ENCODE assay signal across 8 cellular contexts in the genomic region with DNA sequence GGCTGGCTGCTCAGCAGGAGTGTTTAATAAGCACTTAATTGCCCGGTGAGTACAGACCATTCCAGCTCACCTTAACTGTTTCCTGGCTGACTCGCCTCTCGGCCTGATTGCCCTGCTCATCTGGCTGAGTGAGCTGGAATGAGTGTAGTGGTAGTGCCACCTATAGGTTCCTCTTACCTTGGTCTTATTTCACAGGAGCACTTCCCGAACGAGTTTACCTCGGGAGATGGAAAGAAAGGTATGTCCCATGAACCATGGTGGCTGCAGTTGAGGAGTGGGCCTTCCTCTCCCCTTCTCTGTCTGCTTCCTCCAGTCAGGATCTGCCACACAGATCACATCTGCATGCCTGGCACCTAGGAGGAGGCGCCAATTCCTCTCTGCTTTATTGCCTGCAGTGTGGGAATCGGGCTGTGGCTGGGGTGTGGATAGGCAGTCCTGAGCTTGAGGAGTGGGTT. TPM values are rescaled to one million over a fixed set of nuclear protein-coding genes. Genes with fewer than 3 reads are reported as not detected.
DNase-seq lines count a peak whose midpoint lies in the region; ATAC-seq, FAIRE-seq and TF ChIP-seq lines count a peak whose summit lies in the region.

No MANE protein-coding gene starts in this region.

- H3K27me3 Mint-ChIP-seq in naive B cell = peaks cover 21 to 22% (median 21%) of the 10 kb centered on the region in 3 donors

- DNase-seq in AG20443 (ENCODE audit: low spot score) (peak; percentile 46), GM19239 (ENCODE audit: insufficient read length, low spot score) (peak; percentile 36), NCI-H2107 (lab: John Stamatoyannopoulos, UW) (peak; percentile 29), UCSD-AML1 (lab: John Stamatoyannopoulos, UW; ENCODE audit: unreplicated experiment) (peak; percentile 51), dorsolateral prefrontal cortex (peak in 3 of 10 donors; percentile 18 to 57 (median 38)), naive B cell (no peak)

- H3K4me1 Mint-ChIP-seq in naive B cell = peaks cover 12 to 18% (median 17%) of the 10 kb centered on the region in 3 donors

- H3K27ac Mint-ChIP-seq in naive B cell = peak overlapping the region in 3 of 6 donors; percentile 34 to 52 (median 48)

- H3K36me3 Mint-ChIP-seq in naive B cell = no peaks in the 10 kb centered on the region

- ATAC-seq in naive B cell (ENCODE audit: low read depth in 2 of 2) (peak; percentile 31 to 45), GM18502 (IDR thresholded peaks at IDR 0.05; ENCODE audit: poor library complexity, unreplicated experiment) (no peak), HG03342 (IDR thresholded peaks at IDR 0.05; ENCODE audit: unreplicated experiment) (no peak)

- H3K4me3 Mint-ChIP-seq in naive B cell = no peak overlapping the region

- no peak overlapping the region for H3K4me3 ChIP-seq in dorsolateral prefrontal cortex

- peak in 46 of 56 donors; percentile 11 to 61 (median 36) for TF ChIP-seq CTCF in dorsolateral prefrontal cortex (IDR thresholded peaks at IDR 0.05 in 54 of 56, conservative IDR thresholded peaks at IDR 0.05 in 2 of 56; ENCODE audit: low read depth in 1 of 56, partially characterized antibody in 56 of 56)

- H3K27ac ChIP-seq in dorsolateral prefrontal cortex = no peak overlapping the region

- FAIRE-seq in GM19239 (lab: Jason Lieb, UNC) = peak; percentile 86

- H3K9me3 Mint-ChIP-seq in naive B cell = no peaks in the 10 kb centered on the region

- no peaks in the 10 kb centered on the region for H3K27me3 ChIP-seq in dorsolateral prefrontal cortex

- intact Hi-C loops in dorsolateral prefrontal cortex (cut with DNase I) = loop anchor here (5.0 to 10.0 kb wide), 3 partner anchors 95 to 327 kb away; a partner anchor contains a TSS

RNA-seq across cellular contexts. Expression of a gene that starts 26.7 kb away (rescaled TPM):
- total RNA-seq in dorsolateral prefrontal cortex = 1 to 10 TPM in 41 of 120 experiments, under 1 TPM in 76, not detected in 3; 0.13 to 4.9 (median 0.77) TPM
- under 1 TPM in 5 of 6 donors, not detected in 1; 0.08 to 0.90 (median 0.20) TPM for polyA plus RNA-seq in naive B cell (ENCODE audit: low read depth in 6 of 6)

RNA-seq across cellular contexts. Expression of a gene that starts 33.1 kb away (rescaled TPM):
- total RNA-seq in dorsolateral prefrontal cortex = 10 to 100 TPM; 22.1 to 69.1 (median 37.8) TPM
- polyA plus RNA-seq in naive B cell (ENCODE audit: low read depth in 6 of 6) = 100 to 1,000 TPM; 374 to 564 (median 422) TPM

RNA-seq across cellular contexts. Expression of a gene that starts 34.0 kb away (rescaled TPM):
- total RNA-seq in dorsolateral prefrontal cortex = 10 to 100 TPM; 35.6 to 96.2 (median 63.6) TPM
- polyA plus RNA-seq in naive B cell (ENCODE audit: low read depth in 6 of 6) = 100 to 1,000 TPM in 4 of 6 donors, 10 to 100 TPM in 2; 73.1 to 141 (median 132) TPM

Comparison
In these comparisons a context has a peak if more than half of its experiments do, and no peak if none do; other contexts are left out.
1. ATAC-seq: peak in naive B cell (2 of 2); none in GM18502 (single experiment) and HG03342 (single experiment).